Comparison of ENCODE assay signal across 1 cellular context in genomic region chr16:46689492-46690280, GRCh38.
A peak's percentile ranks its signal among the peaks of the same experiment; 100 is the strongest.
TF ChIP-seq lines count a peak whose summit lies in the region.

TSS of gene ORC6 (plus strand) at chr16:46689659. CDS start at chr16:46689706, 47 bp downstream.

TF ChIP-seq in HepG2, 621 proteins besides CTCF, POLR2A, EP300 and RAD21 (continued from another document and continues in another):
- no peak; the same call in none of the 2 replicates for TF ChIP-seq PRDM10 (CRISPR knock-in tag; IDR thresholded peaks at IDR 0.05; ENCODE audit: low read depth)
- TF ChIP-seq ETV6 (CRISPR knock-in tag; conservative IDR thresholded peaks at IDR 0.05): no peak
- TF ChIP-seq ZBTB7B (CRISPR knock-in tag; IDR thresholded peaks at IDR 0.05): no peak
- no peak for TF ChIP-seq THAP7 (CRISPR knock-in tag; IDR thresholded peaks at IDR 0.05)
- no peak for TF ChIP-seq TERF1 (CRISPR knock-in tag; IDR thresholded peaks at IDR 0.05)
- no peak for TF ChIP-seq ZFAT (CRISPR knock-in tag; conservative IDR thresholded peaks at IDR 0.05)
- TF ChIP-seq SP1 (IDR thresholded peaks at IDR 0.05): no peak; the same call in 1 of the 2 replicates
- peak; percentile 61 for TF ChIP-seq SP1 (CRISPR knock-in tag; IDR thresholded peaks at IDR 0.05)
- 0 out of 2 replicates have a peak, but pooled peaks have one; percentile 20 for TF ChIP-seq ZNF547 (CRISPR knock-in tag; IDR thresholded peaks at IDR 0.05)
- TF ChIP-seq ZSCAN5A (CRISPR knock-in tag; IDR thresholded peaks at IDR 0.05; ENCODE audit: borderline replicate concordance): no peak
- TF ChIP-seq FOXP1 (IDR thresholded peaks at IDR 0.05): no peak
- no peak for TF ChIP-seq FOXP1 (CRISPR knock-in tag; IDR thresholded peaks at IDR 0.05)
- 0 out of 2 replicates have a peak, but pooled peaks have one; percentile 10 for TF ChIP-seq ZNF709 (CRISPR knock-in tag; IDR thresholded peaks at IDR 0.05)
- TF ChIP-seq ZNF850 (CRISPR knock-in tag; conservative IDR thresholded peaks at IDR 0.05): no peak; the same call in 1 of the 2 replicates
- no peak for TF ChIP-seq PLSCR1 (CRISPR knock-in tag; IDR thresholded peaks at IDR 0.05; ENCODE audit: borderline replicate concordance)
- TF ChIP-seq ARID2 (CRISPR knock-in tag; IDR thresholded peaks at IDR 0.05; ENCODE audit: borderline replicate concordance): peak; percentile 62; the same call in 1 of the 2 replicates
- TF ChIP-seq PHF5A (CRISPR knock-in tag; IDR thresholded peaks at IDR 0.05; ENCODE audit: low read depth, unreplicated experiment): no peak
- no peak for TF ChIP-seq U2AF2 (IDR thresholded peaks at IDR 0.05; ENCODE audit: low read depth, low read length)
- 0 out of 2 replicates have a peak, but pooled peaks have one; percentile 25 for TF ChIP-seq RELA (CRISPR knock-in tag; IDR thresholded peaks at IDR 0.05)
- TF ChIP-seq FOXK2 (IDR thresholded peaks at IDR 0.05): no peak
- TF ChIP-seq ZFP36 (IDR thresholded peaks at IDR 0.05; ENCODE audit: borderline replicate concordance, low read depth, low read length, partially characterized antibody): no peak
- TF ChIP-seq FOXC1 (CRISPR knock-in tag; IDR thresholded peaks at IDR 0.05; ENCODE audit: borderline replicate concordance): no peak
- no peak for TF ChIP-seq ZNF207 (IDR thresholded peaks at IDR 0.05; ENCODE audit: borderline replicate concordance)
- TF ChIP-seq GMEB1 (CRISPR knock-in tag; IDR thresholded peaks at IDR 0.05; ENCODE audit: borderline replicate concordance): peak; percentile 0; the same call in 1 of the 2 replicates
- no peak for TF ChIP-seq ZNF446 (CRISPR knock-in tag; IDR thresholded peaks at IDR 0.05)
- TF ChIP-seq PLRG1 (conservative IDR thresholded peaks at IDR 0.05): no peak
- no peak; the same call in 1 of the 2 replicates for TF ChIP-seq REL (CRISPR knock-in tag; conservative IDR thresholded peaks at IDR 0.05)
- no peak for TF ChIP-seq NFE2L2 (IDR thresholded peaks at IDR 0.05; ENCODE audit: low read length)
- TF ChIP-seq ZNF326 (CRISPR knock-in tag; IDR thresholded peaks at IDR 0.05; ENCODE audit: borderline replicate concordance): no peak
- TF ChIP-seq ZNF790 (CRISPR knock-in tag; IDR thresholded peaks at IDR 0.05; ENCODE audit: borderline replicate concordance): no peak
- no peak for TF ChIP-seq ZNF740 (CRISPR knock-in tag; IDR thresholded peaks at IDR 0.05)
- TF ChIP-seq ZBTB1 (CRISPR knock-in tag; IDR thresholded peaks at IDR 0.05; ENCODE audit: borderline replicate concordance): no peak
- TF ChIP-seq HDAC6 (IDR thresholded peaks at IDR 0.05; ENCODE audit: low read depth, low read length): no peak
- TF ChIP-seq GLMP (CRISPR knock-in tag; IDR thresholded peaks at IDR 0.05; ENCODE audit: borderline replicate concordance): no peak
- no peak for TF ChIP-seq ZFP90 (CRISPR knock-in tag; IDR thresholded peaks at IDR 0.05; ENCODE audit: borderline replicate concordance)
- peak; percentile 99 for TF ChIP-seq TFDP1 (CRISPR knock-in tag; IDR thresholded peaks at IDR 0.05; ENCODE audit: borderline replicate concordance)
- no peak for TF ChIP-seq ZHX2 (IDR thresholded peaks at IDR 0.05; ENCODE audit: low read depth)
- no peak for TF ChIP-seq ZHX2 (CRISPR knock-in tag; IDR thresholded peaks at IDR 0.05; ENCODE audit: borderline replicate concordance)
- TF ChIP-seq ZNF101 (CRISPR knock-in tag; IDR thresholded peaks at IDR 0.05; ENCODE audit: borderline replicate concordance, low read depth): no peak
- TF ChIP-seq ZNF275 (CRISPR knock-in tag; IDR thresholded peaks at IDR 0.05; ENCODE audit: borderline replicate concordance): peak; percentile 47; the same call in 1 of the 2 replicates
- TF ChIP-seq NFYB (CRISPR knock-in tag; IDR thresholded peaks at IDR 0.05): peak; percentile 95
- TF ChIP-seq SNAPC5 (CRISPR knock-in tag; IDR thresholded peaks at IDR 0.05; ENCODE audit: borderline replicate concordance): peak; percentile 81
- TF ChIP-seq ZNF569 (CRISPR knock-in tag; IDR thresholded peaks at IDR 0.05; ENCODE audit: borderline replicate concordance): no peak
- TF ChIP-seq ZNF768 (CRISPR knock-in tag; IDR thresholded peaks at IDR 0.05): peak; percentile 60; the same call in 1 of the 2 replicates
